ENCODE assay signal across 30 cellular contexts in the genomic region with DNA sequence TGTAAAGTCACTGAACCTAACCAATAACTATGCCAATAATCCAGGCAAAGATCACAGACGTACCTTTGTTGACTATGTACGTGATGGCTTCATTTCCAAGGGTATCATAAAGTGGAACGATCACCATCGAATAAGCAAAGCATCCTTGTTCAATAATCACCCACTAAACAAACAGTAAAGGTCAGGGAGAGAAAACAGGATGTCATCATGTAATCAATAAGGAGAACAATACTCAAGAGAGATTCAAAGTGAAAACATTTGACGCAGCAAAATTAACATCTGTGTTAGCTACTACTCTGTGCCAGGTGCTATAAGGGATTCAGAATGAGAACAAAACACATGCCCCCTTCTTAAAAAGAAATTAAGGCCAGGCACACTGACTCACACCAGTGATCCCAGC.
"Had no signal": no experiment of that assay in that cellular context is flagged by ENCODE, and none has a peak within 500 bp of the region (broad histone marks: within the 10 kb centered on the region; RNA-seq: fewer than 3 reads in every experiment).

No MANE protein-coding gene starts in this region.

- H3K4me3 Mint-ChIP-seq: activated CD4-positive, alpha-beta memory T cell treated with anti-CD3 and anti-CD28 coated beads, Interleukin-2, amount 10 ng/mL, durations not matched to agents 7 days and 5 days; activated CD4-positive, alpha-beta T cell treated with anti-CD3 and anti-CD28 coated beads, Interleukin-2, amount 10 ng/mL, durations not matched to agents 7 days and 5 days; activated T-cell treated with anti-CD3 and anti-CD28 coated beads, Interleukin-2, amount 50 U/mL, for 4 hours; activated T-helper 17 cell treated with anti-CD3 and anti-CD28 coated beads, Interleukin-2, amount 50 U/mL, for 72 hours; effector memory CD8-positive, alpha-beta T cell; natural killer cell; stimulated activated naive CD8-positive, alpha-beta T cell treated with anti-CD3 and anti-CD28 coated beads, Interleukin-15, amount 100 ng/mL, for 72 hours had no signal

- DNase-seq: activated CD4-positive, alpha-beta memory T cell treated with anti-CD3 and anti-CD28 coated beads, Interleukin-2, amount 10 ng/mL, durations not matched to agents 7 days and 5 days; activated CD4-positive, alpha-beta T cell treated with anti-CD3 and anti-CD28 coated beads for 1 hour; activated CD4-positive, alpha-beta T cell treated with anti-CD3 and anti-CD28 coated beads, Interleukin-2, amount 10 ng/mL, durations not matched to agents 7 days and 5 days; activated gamma-delta T cell treated with Interleukin-2 at 50 U/mL for 16 hours; activated naive CD4-positive, alpha-beta T cell treated with anti-CD3 and anti-CD28 coated beads, Interleukin-2, amount 50 U/mL, for 16 hours; activated T-cell treated with anti-CD3 and anti-CD28 coated beads, Interleukin-2, amount 50 U/mL, for 4 hours; amniotic stem cell; brain microvascular endothelial cell; cortex of kidney; effector memory CD8-positive, alpha-beta T cell; erythroblast; head of caudate nucleus; hippocampal formation; left colon; lower lobe of right lung; mesendoderm; natural killer cell; posterior cingulate gyrus; stimulated activated CD4-positive, alpha-beta T cell treated with anti-CD3 and anti-CD28 coated beads, Interleukin-12 subunit alpha, Interleukin-12 subunit beta, amount 100 ng/mL, for 4 hours; stimulated activated CD4-positive, alpha-beta T cell treated with anti-CD3 and anti-CD28 coated beads, Interleukin-4, amount 100 ng/mL, for 1 hour; stimulated activated naive CD8-positive, alpha-beta T cell treated with anti-CD3 and anti-CD28 coated beads, Interleukin-15, amount 100 ng/mL, for 72 hours; T-helper 2 cell; tibial artery; upper lobe of right lung had no signal

- H3K4me1 ChIP-seq: gastroesophageal sphincter, lower lobe of right lung, tibial artery, upper lobe of right lung had no signal

- ATAC-seq: activated T-cell treated with anti-CD3 and anti-CD28 coated beads, Interleukin-2, amount 50 U/mL, for 4 hours; activated T-helper 17 cell treated with anti-CD3 and anti-CD28 coated beads, Interleukin-2, amount 50 U/mL, for 72 hours; effector memory CD8-positive, alpha-beta T cell; gastroesophageal sphincter; left colon; natural killer cell; sciatic nerve; stimulated activated naive CD8-positive, alpha-beta T cell treated with anti-CD3 and anti-CD28 coated beads, Interleukin-15, amount 100 ng/mL, for 72 hours; upper lobe of right lung had no signal

- H3K9me3 Mint-ChIP-seq: activated T-cell treated with anti-CD3 and anti-CD28 coated beads, Interleukin-2, amount 50 U/mL, for 4 hours; activated T-helper 17 cell treated with anti-CD3 and anti-CD28 coated beads, Interleukin-2, amount 50 U/mL, for 72 hours; effector memory CD8-positive, alpha-beta T cell; natural killer cell; stimulated activated naive CD8-positive, alpha-beta T cell treated with anti-CD3 and anti-CD28 coated beads, Interleukin-15, amount 100 ng/mL, for 72 hours had no signal

- H3K4me1 Mint-ChIP-seq: activated CD4-positive, alpha-beta memory T cell treated with anti-CD3 and anti-CD28 coated beads, Interleukin-2, amount 10 ng/mL, durations not matched to agents 7 days and 5 days; activated CD4-positive, alpha-beta T cell treated with anti-CD3 and anti-CD28 coated beads, Interleukin-2, amount 10 ng/mL, durations not matched to agents 7 days and 5 days; activated T-helper 17 cell treated with anti-CD3 and anti-CD28 coated beads, Interleukin-2, amount 50 U/mL, for 72 hours; natural killer cell had no signal

- H3K27me3 Mint-ChIP-seq: activated CD4-positive, alpha-beta memory T cell treated with anti-CD3 and anti-CD28 coated beads, Interleukin-2, amount 10 ng/mL, durations not matched to agents 7 days and 5 days; activated CD4-positive, alpha-beta T cell treated with anti-CD3 and anti-CD28 coated beads, Interleukin-2, amount 10 ng/mL, durations not matched to agents 7 days and 5 days; activated T-helper 17 cell treated with anti-CD3 and anti-CD28 coated beads, Interleukin-2, amount 50 U/mL, for 72 hours; effector memory CD8-positive, alpha-beta T cell; stimulated activated naive CD8-positive, alpha-beta T cell treated with anti-CD3 and anti-CD28 coated beads, Interleukin-15, amount 100 ng/mL, for 72 hours had no signal

- H3K27me3 ChIP-seq: brain microvascular endothelial cell, gastroesophageal sphincter, tibial artery, upper lobe of right lung had no signal

- H3K36me3 Mint-ChIP-seq: natural killer cell had no signal

- FAIRE-seq: astrocyte, keratinocyte had no signal

- H3K27ac ChIP-seq: brain microvascular endothelial cell, gastroesophageal sphincter, lower lobe of right lung, skin epidermis, tibial artery, upper lobe of right lung had no signal

- H3K36me3 ChIP-seq: brain microvascular endothelial cell had no signal

- H3K27ac Mint-ChIP-seq: activated CD4-positive, alpha-beta memory T cell treated with anti-CD3 and anti-CD28 coated beads, Interleukin-2, amount 10 ng/mL, durations not matched to agents 7 days and 5 days; activated CD4-positive, alpha-beta T cell treated with anti-CD3 and anti-CD28 coated beads, Interleukin-2, amount 10 ng/mL, durations not matched to agents 7 days and 5 days; natural killer cell had no signal

- H3K4me3 ChIP-seq: gastroesophageal sphincter, lower lobe of right lung, skin epidermis, tibial artery, upper lobe of right lung had no signal

- H3K9me3 ChIP-seq: gastroesophageal sphincter, lower lobe of right lung, tibial artery, upper lobe of right lung had no signal
